In the genomic region with DNA sequence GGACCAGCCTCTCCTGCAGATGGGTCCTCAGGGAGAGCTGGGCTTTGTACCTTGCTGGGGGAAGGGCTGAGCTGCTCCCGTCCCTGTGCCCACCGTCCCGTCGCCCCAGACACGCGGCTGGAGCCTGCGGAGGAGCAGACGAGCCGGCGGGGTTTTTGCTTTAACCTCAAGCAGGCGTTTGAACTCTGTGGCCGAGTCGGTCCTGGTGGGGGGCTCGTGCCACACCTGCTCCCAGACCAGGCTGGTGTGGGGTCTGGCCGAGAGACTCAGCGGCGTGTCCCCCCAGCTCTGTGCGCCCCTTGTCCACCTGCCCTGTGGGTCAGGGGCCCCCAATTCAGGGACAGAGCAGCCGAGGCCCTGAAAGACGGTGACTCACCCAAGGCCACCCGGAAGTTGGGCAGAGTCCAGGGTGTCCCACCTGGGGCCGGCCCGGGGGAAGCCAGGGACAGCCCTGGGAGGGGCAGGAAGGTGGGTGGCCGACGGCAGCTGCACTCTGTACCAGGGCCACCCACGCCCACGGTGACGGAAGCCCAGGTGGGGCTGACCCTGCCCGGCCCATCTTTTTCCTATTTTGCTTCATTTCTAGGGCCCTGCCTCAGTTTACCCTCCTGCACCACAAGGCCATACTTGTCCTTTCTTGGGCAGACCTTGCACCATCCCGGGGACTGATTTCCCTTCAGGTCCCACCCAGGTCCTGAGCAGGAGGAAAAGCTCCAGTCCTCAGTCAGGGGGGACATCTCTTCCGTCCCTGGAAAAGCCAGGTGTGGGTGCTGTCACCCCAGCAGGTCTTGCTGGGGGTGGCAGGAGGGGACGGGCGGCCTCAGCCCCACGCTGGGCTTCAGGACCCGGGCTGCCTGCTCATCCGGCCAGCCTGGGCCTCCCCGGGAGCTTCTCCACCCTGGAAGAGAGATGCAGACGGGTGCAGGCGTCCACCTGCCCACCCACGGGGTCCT, we compare ENCODE assay signal across 1 cellular context.
TF ChIP-seq lines count a peak whose summit lies in the region.

No MANE protein-coding gene starts in this region.

TF ChIP-seq in HepG2, 621 proteins besides CTCF, POLR2A, EP300 and RAD21 (continued from another document):
- TF ChIP-seq, protein P1, sequence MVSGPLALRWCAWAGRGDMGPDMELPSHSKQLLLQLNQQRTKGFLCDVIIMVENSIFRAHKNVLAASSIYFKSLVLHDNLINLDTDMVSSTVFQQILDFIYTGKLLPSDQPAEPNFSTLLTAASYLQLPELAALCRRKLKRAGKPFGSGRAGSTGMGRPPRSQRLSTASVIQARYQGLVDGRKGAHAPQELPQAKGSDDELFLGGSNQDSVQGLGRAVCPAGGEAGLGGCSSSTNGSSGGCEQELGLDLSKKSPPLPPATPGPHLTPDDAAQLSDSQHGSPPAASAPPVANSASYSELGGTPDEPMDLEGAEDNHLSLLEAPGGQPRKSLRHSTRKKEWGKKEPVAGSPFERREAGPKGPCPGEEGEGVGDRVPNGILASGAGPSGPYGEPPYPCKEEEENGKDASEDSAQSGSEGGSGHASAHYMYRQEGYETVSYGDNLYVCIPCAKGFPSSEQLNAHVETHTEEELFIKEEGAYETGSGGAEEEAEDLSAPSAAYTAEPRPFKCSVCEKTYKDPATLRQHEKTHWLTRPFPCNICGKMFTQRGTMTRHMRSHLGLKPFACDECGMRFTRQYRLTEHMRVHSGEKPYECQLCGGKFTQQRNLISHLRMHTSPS (CRISPR knock-in tag; IDR thresholded peaks at IDR 0.05; ENCODE audit: low read depth): peak; percentile 76
- TF ChIP-seq ZNF350 (CRISPR knock-in tag; IDR thresholded peaks at IDR 0.05; ENCODE audit: borderline replicate concordance, low read depth) (peak; percentile 60; the same call in 1 of the 2 replicates), ZNF205 (CRISPR knock-in tag; IDR thresholded peaks at IDR 0.05) (0 out of 2 replicates have a peak, but pooled peaks have one; percentile 48), ERF (CRISPR knock-in tag; IDR thresholded peaks at IDR 0.05) (peak; percentile 85; the same call in 1 of the 2 replicates), HMG20B (CRISPR knock-in tag; conservative IDR thresholded peaks at IDR 0.05) (peak; percentile 64), ZBTB7A (CRISPR knock-in tag; IDR thresholded peaks at IDR 0.05) (peak; percentile 97), PHF20 (CRISPR knock-in tag; IDR thresholded peaks at IDR 0.05) (peak; percentile 67), XRCC5 (optimal IDR thresholded peaks at IDR 0.05; ENCODE audit: low read length) (peak; percentile 66), NCOA2 (CRISPR knock-in tag; IDR thresholded peaks at IDR 0.05) (peak; percentile 80), ZSCAN31 (CRISPR knock-in tag; IDR thresholded peaks at IDR 0.05; ENCODE audit: low read depth) (0 out of 2 replicates have a peak, but pooled peaks have one; percentile 68), ZNF749 (CRISPR knock-in tag; IDR thresholded peaks at IDR 0.05; ENCODE audit: borderline replicate concordance) (peak; percentile 72; the same call in 1 of the 2 replicates), ZNF776 (CRISPR knock-in tag; IDR thresholded peaks at IDR 0.05) (peak; percentile 72; the same call in 1 of the 2 replicates), CBX1 (IDR thresholded peaks at IDR 0.05; ENCODE audit: low read depth) (peak; percentile 37), AGO2 (optimal IDR thresholded peaks at IDR 0.05; ENCODE audit: low read depth, low read length) (peak; percentile 10), ESRRA (CRISPR knock-in tag; IDR thresholded peaks at IDR 0.05; ENCODE audit: low read depth) (peak; percentile 83), ARNT2 (CRISPR knock-in tag; IDR thresholded peaks at IDR 0.05; ENCODE audit: low read depth) (peak; percentile 78), ZEB1 (IDR thresholded peaks at IDR 0.05; ENCODE audit: insufficient replicate concordance, low read depth) (peak; percentile 95), TOE1 (CRISPR knock-in tag; IDR thresholded peaks at IDR 0.05) (no peak), ZNF547 (CRISPR knock-in tag; IDR thresholded peaks at IDR 0.05) (peak; percentile 86), ZNF232 (CRISPR knock-in tag; IDR thresholded peaks at IDR 0.05; ENCODE audit: borderline replicate concordance) (0 out of 2 replicates have a peak, but pooled peaks have one; percentile 74), NR2F2 (IDR thresholded peaks at IDR 0.05; ENCODE audit: borderline replicate concordance, low read depth) (peak; percentile 34; the same call in 1 of the 2 replicates), ZNF337 (CRISPR knock-in tag; IDR thresholded peaks at IDR 0.05; ENCODE audit: borderline replicate concordance, low read depth) (peak; percentile 92; the same call in 1 of the 2 replicates)
- TF ChIP-seq, protein P2, sequence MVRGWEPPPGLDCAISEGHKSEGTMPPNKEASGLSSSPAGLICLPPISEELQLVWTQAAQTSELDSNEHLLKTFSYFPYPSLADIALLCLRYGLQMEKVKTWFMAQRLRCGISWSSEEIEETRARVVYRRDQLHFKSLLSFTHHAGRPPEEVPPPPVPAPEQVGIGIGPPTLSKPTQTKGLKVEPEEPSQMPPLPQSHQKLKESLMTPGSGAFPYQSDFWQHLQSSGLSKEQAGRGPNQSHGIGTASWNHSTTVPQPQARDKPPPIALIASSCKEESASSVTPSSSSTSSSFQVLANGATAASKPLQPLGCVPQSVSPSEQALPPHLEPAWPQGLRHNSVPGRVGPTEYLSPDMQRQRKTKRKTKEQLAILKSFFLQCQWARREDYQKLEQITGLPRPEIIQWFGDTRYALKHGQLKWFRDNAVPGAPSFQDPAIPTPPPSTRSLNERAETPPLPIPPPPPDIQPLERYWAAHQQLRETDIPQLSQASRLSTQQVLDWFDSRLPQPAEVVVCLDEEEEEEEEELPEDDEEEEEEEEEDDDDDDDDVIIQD (CRISPR knock-in tag; IDR thresholded peaks at IDR 0.05; ENCODE audit: low read depth): 0 out of 2 replicates have a peak, but pooled peaks have one; percentile 20
- TF ChIP-seq, protein P3, sequence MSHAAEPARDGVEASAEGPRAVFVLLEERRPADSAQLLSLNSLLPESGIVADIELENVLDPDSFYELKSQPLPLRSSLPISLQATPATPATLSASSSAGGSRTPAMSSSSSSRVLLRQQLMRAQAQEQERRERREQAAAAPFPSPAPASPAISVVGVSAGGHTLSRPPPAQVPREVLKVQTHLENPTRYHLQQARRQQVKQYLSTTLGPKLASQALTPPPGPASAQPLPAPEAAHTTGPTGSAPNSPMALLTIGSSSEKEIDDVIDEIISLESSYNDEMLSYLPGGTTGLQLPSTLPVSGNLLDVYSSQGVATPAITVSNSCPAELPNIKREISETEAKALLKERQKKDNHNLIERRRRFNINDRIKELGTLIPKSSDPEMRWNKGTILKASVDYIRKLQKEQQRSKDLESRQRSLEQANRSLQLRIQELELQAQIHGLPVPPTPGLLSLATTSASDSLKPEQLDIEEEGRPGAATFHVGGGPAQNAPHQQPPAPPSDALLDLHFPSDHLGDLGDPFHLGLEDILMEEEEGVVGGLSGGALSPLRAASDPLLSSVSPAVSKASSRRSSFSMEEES (CRISPR knock-in tag; IDR thresholded peaks at IDR 0.05): peak; percentile 51; the same call in 1 of the 2 replicates
- TF ChIP-seq, protein P4, sequence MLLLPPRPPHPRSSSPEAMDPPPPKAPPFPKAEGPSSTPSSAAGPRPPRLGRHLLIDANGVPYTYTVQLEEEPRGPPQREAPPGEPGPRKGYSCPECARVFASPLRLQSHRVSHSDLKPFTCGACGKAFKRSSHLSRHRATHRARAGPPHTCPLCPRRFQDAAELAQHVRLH (CRISPR knock-in tag; IDR thresholded peaks at IDR 0.05; ENCODE audit: borderline replicate concordance, low read depth): 0 out of 2 replicates have a peak, but pooled peaks have one; percentile 63
- TF ChIP-seq, protein P5, sequence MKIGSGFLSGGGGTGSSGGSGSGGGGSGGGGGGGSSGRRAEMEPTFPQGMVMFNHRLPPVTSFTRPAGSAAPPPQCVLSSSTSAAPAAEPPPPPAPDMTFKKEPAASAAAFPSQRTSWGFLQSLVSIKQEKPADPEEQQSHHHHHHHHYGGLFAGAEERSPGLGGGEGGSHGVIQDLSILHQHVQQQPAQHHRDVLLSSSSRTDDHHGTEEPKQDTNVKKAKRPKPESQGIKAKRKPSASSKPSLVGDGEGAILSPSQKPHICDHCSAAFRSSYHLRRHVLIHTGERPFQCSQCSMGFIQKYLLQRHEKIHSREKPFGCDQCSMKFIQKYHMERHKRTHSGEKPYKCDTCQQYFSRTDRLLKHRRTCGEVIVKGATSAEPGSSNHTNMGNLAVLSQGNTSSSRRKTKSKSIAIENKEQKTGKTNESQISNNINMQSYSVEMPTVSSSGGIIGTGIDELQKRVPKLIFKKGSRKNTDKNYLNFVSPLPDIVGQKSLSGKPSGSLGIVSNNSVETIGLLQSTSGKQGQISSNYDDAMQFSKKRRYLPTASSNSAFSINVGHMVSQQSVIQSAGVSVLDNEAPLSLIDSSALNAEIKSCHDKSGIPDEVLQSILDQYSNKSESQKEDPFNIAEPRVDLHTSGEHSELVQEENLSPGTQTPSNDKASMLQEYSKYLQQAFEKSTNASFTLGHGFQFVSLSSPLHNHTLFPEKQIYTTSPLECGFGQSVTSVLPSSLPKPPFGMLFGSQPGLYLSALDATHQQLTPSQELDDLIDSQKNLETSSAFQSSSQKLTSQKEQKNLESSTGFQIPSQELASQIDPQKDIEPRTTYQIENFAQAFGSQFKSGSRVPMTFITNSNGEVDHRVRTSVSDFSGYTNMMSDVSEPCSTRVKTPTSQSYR (CRISPR knock-in tag; IDR thresholded peaks at IDR 0.05; ENCODE audit: borderline replicate concordance): peak; percentile 9; the same call in 1 of the 2 replicates
